In genomic region chr10:60816624-60817023, GRCh38 we compare ENCODE assay signal across 7 cellular contexts. TPM values are rescaled to one million over a fixed set of nuclear protein-coding genes. Genes with fewer than 3 reads are reported as not detected.
DNase-seq lines count a peak whose midpoint lies in the region; ATAC-seq and TF ChIP-seq lines count a peak whose summit lies in the region.

No MANE protein-coding gene starts in this region.

- no peaks in the 10 kb centered on the region for H3K79me2 ChIP-seq in DND-41 (ENCODE audit: insufficient read depth, low read length)

- H3K36me3 Mint-ChIP-seq in activated naive CD4-positive, alpha-beta T cell treated with anti-CD3 and anti-CD28 coated beads, Interleukin-2, amount 10 ng/mL, durations not matched to agents 7 days and 5 days: no peaks in the 10 kb centered on the region
- no peaks in the 10 kb centered on the region for H3K36me3 Mint-ChIP-seq in osteocyte (ENCODE audit: unreplicated experiment)

- H3K9ac ChIP-seq in DND-41 (ENCODE audit: low read depth, low read length): no peak overlapping the region

- no peak overlapping the region for H3K27ac ChIP-seq in DND-41 (ENCODE audit: low read length)

- H3K4me1 ChIP-seq in DND-41 (ENCODE audit: insufficient read depth, low read length): peaks cover 8% of the 10 kb centered on the region; the same call in 1 of the 2 replicates

- H3K4me3 Mint-ChIP-seq in activated naive CD4-positive, alpha-beta T cell treated with anti-CD3 and anti-CD28 coated beads, Interleukin-2, amount 10 ng/mL, durations not matched to agents 7 days and 5 days: no peak overlapping the region
- H3K4me3 Mint-ChIP-seq in osteocyte (ENCODE audit: unreplicated experiment): peak overlapping the region; percentile 23

- DNase-seq in DND-41 (peak; percentile 56), GM19238 (ENCODE audit: insufficient read length, low spot score) (peak; percentile 13), NCI-H446 (lab: John Stamatoyannopoulos, UW) (peak; percentile 70 to 78), globus pallidus (ENCODE audit: low spot score) (peak; percentile 92), osteocyte (ENCODE audit: extremely low spot score, unreplicated experiment) (no peak)
- peak; percentile 43 for DNase-seq in activated naive CD4-positive, alpha-beta T cell treated with anti-CD3 and anti-CD28 coated beads, Interleukin-2, amount 10 ng/mL, durations not matched to agents 7 days and 5 days

- H3K9me3 ChIP-seq in DND-41 (ENCODE audit: insufficient read depth, low read length, severe bottlenecking): no peaks in the 10 kb centered on the region

- TF ChIP-seq CTCF in DND-41 (IDR thresholded peaks at IDR 0.05; ENCODE audit: borderline replicate concordance, extremely low read depth, low read length, poor library complexity, severe bottlenecking): peak; percentile 90
- TF ChIP-seq CTCF in osteocyte (IDR thresholded peaks at IDR 0.05): peak; percentile 86

- H3K27me3 ChIP-seq in DND-41 (ENCODE audit: insufficient read depth, low read length, poor library complexity): no peaks in the 10 kb centered on the region

- no peak overlapping the region for H3K4me3 ChIP-seq in DND-41 (ENCODE audit: low read depth in 1 of 2, low read length in 2 of 2)

- peak overlapping the region; percentile 16; the same call in 1 of the 2 replicates for H3K4me2 ChIP-seq in DND-41 (ENCODE audit: insufficient read depth, low read length)

- no peak overlapping the region for H3K27ac Mint-ChIP-seq in activated naive CD4-positive, alpha-beta T cell treated with anti-CD3 and anti-CD28 coated beads, Interleukin-2, amount 10 ng/mL, durations not matched to agents 7 days and 5 days
- H3K27ac Mint-ChIP-seq in osteocyte (ENCODE audit: unreplicated experiment): no peak overlapping the region

- no peaks in the 10 kb centered on the region for H4K20me1 ChIP-seq in DND-41 (ENCODE audit: insufficient read depth, low read length)

- H3K4me1 Mint-ChIP-seq in activated naive CD4-positive, alpha-beta T cell treated with anti-CD3 and anti-CD28 coated beads, Interleukin-2, amount 10 ng/mL, durations not matched to agents 7 days and 5 days: no peaks in the 10 kb centered on the region
- peaks cover 27% of the 10 kb centered on the region for H3K4me1 Mint-ChIP-seq in osteocyte (ENCODE audit: unreplicated experiment)

- no peaks in the 10 kb centered on the region for H3K36me3 ChIP-seq in DND-41 (ENCODE audit: insufficient read depth, low read length)

- peaks cover 10% of the 10 kb centered on the region for H3K27me3 Mint-ChIP-seq in activated naive CD4-positive, alpha-beta T cell treated with anti-CD3 and anti-CD28 coated beads, Interleukin-2, amount 10 ng/mL, durations not matched to agents 7 days and 5 days
- no peaks in the 10 kb centered on the region for H3K27me3 Mint-ChIP-seq in osteocyte (ENCODE audit: unreplicated experiment)

- ATAC-seq in DND-41 (ENCODE audit: insufficient read depth, low read depth): peak; percentile 96
- ATAC-seq in HG03175 (IDR thresholded peaks at IDR 0.05; ENCODE audit: unreplicated experiment): peak; percentile 82

- CTCF ChIA-PET in activated naive CD4-positive, alpha-beta T cell treated with anti-CD3 and anti-CD28 coated beads, Interleukin-2, amount 10 ng/mL, durations not matched to agents 7 days and 5 days (lab: Charles Lee): interaction anchor here (0.9 to 1.3 kb wide), 4 partner anchors 126 to 467 kb away, joined by 3 to 6 read pairs (median 4); no protein-coding TSS in a partner anchor

- H3K9me3 Mint-ChIP-seq in activated naive CD4-positive, alpha-beta T cell treated with anti-CD3 and anti-CD28 coated beads, Interleukin-2, amount 10 ng/mL, durations not matched to agents 7 days and 5 days: no peaks in the 10 kb centered on the region
- no peaks in the 10 kb centered on the region for H3K9me3 Mint-ChIP-seq in osteocyte (ENCODE audit: unreplicated experiment)

- no peak overlapping the region for H2AFZ ChIP-seq in DND-41 (ENCODE audit: low read depth, low read length)

RNA-seq across cellular contexts. Expression of gene CDK1, which starts 38.3 kb away (rescaled TPM):
- total RNA-seq in osteocyte: 12.6 and 13.1 TPM in 2 replicates
